ENCODE assay signal across 8 cellular contexts in the genomic region with DNA sequence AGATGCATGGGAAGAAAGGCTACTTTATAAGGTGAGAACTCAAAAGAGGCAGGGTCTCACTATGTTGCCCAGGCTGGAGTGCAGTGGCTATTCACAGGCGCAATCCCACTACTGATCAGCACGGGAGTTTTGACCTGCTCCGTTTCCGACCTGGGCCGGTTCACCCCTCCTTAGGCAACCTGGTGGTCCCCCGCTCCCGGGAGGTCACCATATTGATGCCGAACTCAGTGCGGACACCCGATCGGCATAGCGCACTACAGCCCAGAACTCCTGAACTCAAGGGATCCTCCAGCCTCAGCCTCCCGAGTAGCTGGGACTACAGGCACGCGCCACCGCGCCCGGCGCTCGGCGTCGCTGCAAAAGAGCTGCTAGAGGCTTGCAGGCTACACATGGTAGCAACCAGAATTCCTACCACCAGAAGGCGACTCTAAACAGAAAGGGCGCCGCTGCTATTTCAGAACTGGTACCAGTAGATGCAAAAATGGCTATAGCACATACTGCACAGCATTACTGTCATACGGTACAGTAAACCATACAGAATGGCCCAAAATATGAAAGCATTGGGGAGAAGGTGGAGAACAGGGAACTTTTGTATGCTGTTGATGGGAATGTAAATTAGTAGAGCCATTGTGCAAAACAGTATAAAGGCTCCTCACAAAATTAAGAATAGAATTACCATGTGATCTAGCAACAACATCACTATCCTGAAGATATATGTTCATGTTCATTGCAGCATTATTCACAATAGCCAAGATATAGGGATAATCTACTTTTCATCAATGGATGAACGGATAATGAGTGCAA.
A peak's percentile ranks its signal among the peaks of the same experiment; 100 is the strongest.
DNase-seq lines count a peak whose midpoint lies in the region; ATAC-seq lines count a peak whose summit lies in the region.

No MANE protein-coding gene starts in this region.

- H3K27me3 Mint-ChIP-seq in memory B cell: no peaks in the 10 kb centered on the region

- peaks cover 7% of the 10 kb centered on the region for H3K36me3 Mint-ChIP-seq in memory B cell

- H3K9me3 Mint-ChIP-seq in memory B cell: peaks cover 2% of the 10 kb centered on the region

- H3K4me3 ChIP-seq in duodenal mucosa (ENCODE audit: low read depth in 1 of 2, low read length in 2 of 2): peak overlapping the region; percentile 90 to 98

- H3K4me1 ChIP-seq in duodenal mucosa (ENCODE audit: control insufficient read depth in 1 of 2, insufficient read depth in 2 of 2, low read length in 2 of 2): peaks cover 4 to 7% of the 10 kb centered on the region in 2 donors

- peak overlapping the region; percentile 96 for H3K27ac Mint-ChIP-seq in memory B cell

- H3K27ac ChIP-seq in duodenal mucosa (ENCODE audit: low read depth, low read length): no peak overlapping the region

- peaks cover 0 to 16% of the 10 kb centered on the region in 2 donors for H3K36me3 ChIP-seq in duodenal mucosa (ENCODE audit: control insufficient read depth in 1 of 2, insufficient read depth in 2 of 2, low read length in 2 of 2)

- no peaks in the 10 kb centered on the region for H3K9me3 ChIP-seq in duodenal mucosa (ENCODE audit: control insufficient read depth in 1 of 2, low read length in 2 of 2)

- H3K9ac ChIP-seq in duodenal mucosa (ENCODE audit: low read depth in 1 of 2, low read length in 2 of 2): no peak overlapping the region

- ATAC-seq in HG02798 (IDR thresholded peaks at IDR 0.05; ENCODE audit: poor library complexity, unreplicated experiment) (peak; percentile 56), memory B cell (ENCODE audit: low read depth) (peak; percentile 64)

- DNase-seq in DMS153 (lab: John Stamatoyannopoulos, UW) (peak; percentile 66), NCI-H526 treated with DMSO at 0.1 percent for 48 hours (lab: John Stamatoyannopoulos, UW) (peak; percentile 58), memory B cell (ENCODE audit: low spot score in 2 of 2) (peak; percentile 60 to 64), NCI-H1048 (lab: John Stamatoyannopoulos, UW) (no peak)
- DNase-seq in activated CD4-positive, alpha-beta T cell treated with anti-CD3 and anti-CD28 coated beads, Interleukin-2, amount 50 U/mL, for 4 hours: peak; percentile 58 to 67
- peak; percentile 48 to 67 (median 51) for DNase-seq in stimulated activated CD4-positive, alpha-beta T cell treated with anti-CD3 and anti-CD28 coated beads, TNF-alpha, amount 100 ng/mL, for 24 hours (ENCODE audit: low read depth in 3 of 3)

- no peaks in the 10 kb centered on the region for H3K27me3 ChIP-seq in duodenal mucosa (ENCODE audit: control insufficient read depth in 1 of 2, insufficient read depth in 2 of 2, low read length in 2 of 2)

- H3K4me1 Mint-ChIP-seq in memory B cell: peaks cover 23% of the 10 kb centered on the region

- H3K4me3 Mint-ChIP-seq in memory B cell: peak overlapping the region; percentile 96
